In genomic region chr1:43036932-43037331, GRCh38 we compare ENCODE assay signal across 15 cellular contexts.
DNase-seq lines count a peak whose midpoint lies in the region; ATAC-seq, FAIRE-seq and TF ChIP-seq lines count a peak whose summit lies in the region.
"Had no signal": no experiment of that assay in that cellular context is flagged by ENCODE, and none has a peak within 500 bp of the region (broad histone marks: within the 10 kb centered on the region; RNA-seq: fewer than 3 reads in every experiment).

No MANE protein-coding gene starts in this region.

- H3K4me3 ChIP-seq in epithelial cell of esophagus (ENCODE audit: low read length), result no peak overlapping the region
- no peak overlapping the region for H3K4me3 ChIP-seq in kidney (ENCODE audit: low read length in 2 of 2)
- H3K4me3 ChIP-seq: BLaER1 treated with 17β-estradiol and CSF1 and Interleukin-3, amounts not matched to agents 10 nM and 100 nM; PC-9 had no signal

- no peak for DNase-seq in activated CD8-positive, alpha-beta T cell treated with anti-CD3 and anti-CD28 coated beads, Interleukin-2, amount 10 ng/mL, durations not matched to agents 7 days and 5 days
- DNase-seq in activated CD8-positive, alpha-beta T cell treated with anti-CD3 and anti-CD28 coated beads for 36 hours, result no peak
- DNase-seq in T-helper 17 cell (no peak), epithelial cell of esophagus (ENCODE audit: low read depth) (peak; percentile 37), type B pancreatic cell (ENCODE audit: extremely low spot score, unreplicated experiment) (no peak), 8988T (no peak), kidney (no peak)
- DNase-seq: H9, NCI-H1092, NCI-H1694 treated with DMSO at 0.1 percent for 48 hours, NCI-H446, NCI-H748 treated with DMSO at 0.1 percent for 48 hours, PC-9 had no signal

- H3K27ac Mint-ChIP-seq in activated CD8-positive, alpha-beta T cell treated with anti-CD3 and anti-CD28 coated beads, Interleukin-2, amount 10 ng/mL, durations not matched to agents 7 days and 5 days, result peak overlapping the region; percentile 45
- no peak overlapping the region for H3K27ac Mint-ChIP-seq in activated CD8-positive, alpha-beta T cell treated with anti-CD3 and anti-CD28 coated beads for 36 hours
- H3K27ac Mint-ChIP-seq in T-helper 17 cell (peak overlapping the region; percentile 54), type B pancreatic cell (peak overlapping the region; percentile 86)

- H3K36me3 ChIP-seq in kidney (ENCODE audit: control insufficient read depth in 1 of 2, insufficient read depth in 2 of 2, low read length in 2 of 2), result no peaks in the 10 kb centered on the region
- H3K36me3 ChIP-seq: BLaER1 treated with 17β-estradiol and CSF1 and Interleukin-3, amounts not matched to agents 10 nM and 100 nM had no signal

- H3K9me3 Mint-ChIP-seq in activated CD8-positive, alpha-beta T cell treated with anti-CD3 and anti-CD28 coated beads, Interleukin-2, amount 10 ng/mL, durations not matched to agents 7 days and 5 days (ENCODE audit: insufficient read depth), result no peaks in the 10 kb centered on the region
- H3K9me3 Mint-ChIP-seq in activated CD8-positive, alpha-beta T cell treated with anti-CD3 and anti-CD28 coated beads for 36 hours, result no peaks in the 10 kb centered on the region
- no peaks in the 10 kb centered on the region for H3K9me3 Mint-ChIP-seq in type B pancreatic cell
- H3K9me3 Mint-ChIP-seq: H9 had no signal

- peaks cover 19% of the 10 kb centered on the region for H3K4me1 Mint-ChIP-seq in activated CD8-positive, alpha-beta T cell treated with anti-CD3 and anti-CD28 coated beads, Interleukin-2, amount 10 ng/mL, durations not matched to agents 7 days and 5 days (ENCODE audit: low read depth)
- peaks cover 13% of the 10 kb centered on the region for H3K4me1 Mint-ChIP-seq in activated CD8-positive, alpha-beta T cell treated with anti-CD3 and anti-CD28 coated beads for 36 hours (ENCODE audit: low read depth)
- peaks cover 8% of the 10 kb centered on the region for H3K4me1 Mint-ChIP-seq in T-helper 17 cell
- peaks cover 22% of the 10 kb centered on the region for H3K4me1 Mint-ChIP-seq in type B pancreatic cell (ENCODE audit: unreplicated experiment)

- POLR2A ChIA-PET in activated CD8-positive, alpha-beta T cell treated with anti-CD3 and anti-CD28 coated beads, Interleukin-2, amount 10 ng/mL, durations not matched to agents 7 days and 5 days (lab: Charles Lee), result no interaction called here
- POLR2A ChIA-PET in activated CD8-positive, alpha-beta T cell treated with anti-CD3 and anti-CD28 coated beads for 36 hours (lab: Charles Lee), result no interaction called here

- no peak overlapping the region for H3K4me3 Mint-ChIP-seq in activated CD8-positive, alpha-beta T cell treated with anti-CD3 and anti-CD28 coated beads, Interleukin-2, amount 10 ng/mL, durations not matched to agents 7 days and 5 days
- H3K4me3 Mint-ChIP-seq in activated CD8-positive, alpha-beta T cell treated with anti-CD3 and anti-CD28 coated beads for 36 hours, result no peak overlapping the region
- H3K4me3 Mint-ChIP-seq in T-helper 17 cell (peak overlapping the region; percentile 7), type B pancreatic cell (peak overlapping the region; percentile 60)
- H3K4me3 Mint-ChIP-seq: H9 had no signal

- no peaks in the 10 kb centered on the region for H3K27me3 Mint-ChIP-seq in activated CD8-positive, alpha-beta T cell treated with anti-CD3 and anti-CD28 coated beads, Interleukin-2, amount 10 ng/mL, durations not matched to agents 7 days and 5 days (ENCODE audit: low read depth)
- H3K27me3 Mint-ChIP-seq in activated CD8-positive, alpha-beta T cell treated with anti-CD3 and anti-CD28 coated beads for 36 hours, result no peaks in the 10 kb centered on the region
- peaks cover 4% of the 10 kb centered on the region for H3K27me3 Mint-ChIP-seq in T-helper 17 cell
- no peaks in the 10 kb centered on the region for H3K27me3 Mint-ChIP-seq in type B pancreatic cell

- peaks cover 2% of the 10 kb centered on the region for H3K36me3 Mint-ChIP-seq in activated CD8-positive, alpha-beta T cell treated with anti-CD3 and anti-CD28 coated beads, Interleukin-2, amount 10 ng/mL, durations not matched to agents 7 days and 5 days (ENCODE audit: low read depth)
- no peaks in the 10 kb centered on the region for H3K36me3 Mint-ChIP-seq in activated CD8-positive, alpha-beta T cell treated with anti-CD3 and anti-CD28 coated beads for 36 hours (ENCODE audit: low read depth)
- no peaks in the 10 kb centered on the region for H3K36me3 Mint-ChIP-seq in T-helper 17 cell (ENCODE audit: low read depth)
- no peaks in the 10 kb centered on the region for H3K36me3 Mint-ChIP-seq in type B pancreatic cell

- H3K9ac ChIP-seq in kidney (ENCODE audit: low read length in 2 of 2), result no peak overlapping the region
- H3K9ac ChIP-seq: BLaER1 treated with 17β-estradiol and CSF1 and Interleukin-3, amounts not matched to agents 10 nM and 100 nM had no signal

- no peak for TF ChIP-seq CTCF in activated CD8-positive, alpha-beta T cell treated with anti-CD3 and anti-CD28 coated beads for 36 hours (IDR thresholded peaks at IDR 0.05)
- TF ChIP-seq CTCF in epithelial cell of esophagus (IDR thresholded peaks at IDR 0.05; ENCODE audit: insufficient read depth, low read depth, low read length, missing control alignments) (no peak), type B pancreatic cell (conservative IDR thresholded peaks at IDR 0.05) (no peak), kidney (IDR thresholded peaks at IDR 0.05; ENCODE audit: borderline replicate concordance, extremely low read depth, insufficient read depth) (no peak)

- H3K4me1 ChIP-seq in kidney (ENCODE audit: control insufficient read depth in 1 of 2, insufficient read depth in 1 of 2, low read depth in 1 of 2, low read length in 2 of 2), result peaks cover 4 to 5% of the 10 kb centered on the region in 2 donors

- no peak for FAIRE-seq in kidney (lab: Jason Lieb, UNC)

- CTCF ChIA-PET in activated CD8-positive, alpha-beta T cell treated with anti-CD3 and anti-CD28 coated beads, Interleukin-2, amount 10 ng/mL, durations not matched to agents 7 days and 5 days (lab: Charles Lee), result no interaction called here
- CTCF ChIA-PET in activated CD8-positive, alpha-beta T cell treated with anti-CD3 and anti-CD28 coated beads for 36 hours (lab: Charles Lee), result no interaction called here

- intact Hi-C loops in activated CD8-positive, alpha-beta T cell treated with anti-CD3 and anti-CD28 coated beads for 36 hours (cut with micrococcal nuclease), result no loop called here
- intact Hi-C loops in kidney (cut with DNase I), result no loop called here

- H3K9me3 ChIP-seq in T-helper 17 cell (ENCODE audit: control insufficient read depth, low read length, poor library complexity, severe bottlenecking) (no peaks in the 10 kb centered on the region), kidney (ENCODE audit: control insufficient read depth in 1 of 2, low read length in 2 of 2) (no peaks in the 10 kb centered on the region)

- no peak overlapping the region for H3K27ac ChIP-seq in kidney (ENCODE audit: low read depth in 2 of 2, low read length in 2 of 2)
- H3K27ac ChIP-seq: BLaER1 treated with 17β-estradiol and CSF1 and Interleukin-3, amounts not matched to agents 10 nM and 100 nM; PC-9 had no signal

- no peak for ATAC-seq in activated CD8-positive, alpha-beta T cell treated with anti-CD3 and anti-CD28 coated beads, Interleukin-2, amount 10 ng/mL, durations not matched to agents 7 days and 5 days
- no peak for ATAC-seq in activated CD8-positive, alpha-beta T cell treated with anti-CD3 and anti-CD28 coated beads for 36 hours
- ATAC-seq in T-helper 17 cell, result no peak
- no peak for ATAC-seq in activated CD4-positive, CD25-positive, alpha-beta regulatory T cell treated with anti-CD3 and anti-CD28 coated beads, Interleukin-2, amount 50 U/mL, for 24 hours

Comparison
In these comparisons a context has a peak if more than half of its experiments do, and no peak if none do; other contexts are left out.
1. H3K4me3 Mint-ChIP-seq: peak in T-helper 17 cell (single experiment) and type B pancreatic cell (single experiment); none in activated CD8-positive, alpha-beta T cell treated with anti-CD3 and anti-CD28 coated beads, Interleukin-2, amount 10 ng/mL, durations not matched to agents 7 days and 5 days (single experiment) and activated CD8-positive, alpha-beta T cell treated with anti-CD3 and anti-CD28 coated beads for 36 hours (single experiment).